In the genomic region with DNA sequence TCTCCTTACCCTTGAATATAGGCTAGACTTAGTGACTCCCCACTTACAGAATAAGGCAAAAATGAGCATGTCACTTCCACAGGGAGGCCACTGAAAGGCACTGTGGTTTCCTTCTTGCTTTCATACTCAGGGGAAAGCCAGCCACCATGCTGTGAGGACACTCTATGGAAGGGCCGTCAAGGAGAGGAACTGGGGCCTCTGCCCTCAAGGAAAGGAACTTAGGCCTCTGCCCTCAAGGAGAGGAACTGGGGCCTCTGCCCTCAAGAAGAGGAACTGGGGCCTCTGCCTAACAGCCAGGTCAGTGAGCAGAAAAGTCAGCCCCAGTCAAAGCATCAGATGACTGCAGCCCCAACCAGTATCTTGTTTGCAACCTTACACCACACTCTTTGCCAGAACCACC, we compare ENCODE assay signal across 8 cellular contexts. TPM values are rescaled to one million over a fixed set of nuclear protein-coding genes. Genes with fewer than 3 reads are reported as not detected.
DNase-seq lines count a peak whose midpoint lies in the region; ATAC-seq and TF ChIP-seq lines count a peak whose summit lies in the region.

No MANE protein-coding gene starts in this region.

- H3K27me3 ChIP-seq in WERI-Rb-1 (ENCODE audit: insufficient read depth, low read depth, severe bottlenecking), result no peaks in the 10 kb centered on the region

- peak; percentile 96 for ATAC-seq in HG03039 (IDR thresholded peaks at IDR 0.05; ENCODE audit: unreplicated experiment)

- H3K36me3 ChIP-seq in WERI-Rb-1, result peaks cover 40% of the 10 kb centered on the region

- no peak overlapping the region for H3K27ac ChIP-seq in WERI-Rb-1

- TF ChIP-seq CTCF in WERI-Rb-1 (IDR thresholded peaks at IDR 0.05; ENCODE audit: low read depth, low read length) (no peak), glutamatergic neuron (IDR thresholded peaks at IDR 0.05; ENCODE audit: partially characterized antibody, unreplicated experiment) (no peak)

- peaks cover 2% of the 10 kb centered on the region for H3K27me3 Mint-ChIP-seq in glutamatergic neuron (ENCODE audit: unreplicated experiment)

- H3K36me3 Mint-ChIP-seq in glutamatergic neuron (ENCODE audit: unreplicated experiment), result peaks cover 15% of the 10 kb centered on the region

- peaks cover 11% of the 10 kb centered on the region for H3K9me3 Mint-ChIP-seq in glutamatergic neuron (ENCODE audit: unreplicated experiment)

- no peaks in the 10 kb centered on the region for H3K9me3 ChIP-seq in WERI-Rb-1 (ENCODE audit: severe bottlenecking)

- H3K27ac Mint-ChIP-seq in glutamatergic neuron (ENCODE audit: unreplicated experiment), result no peak overlapping the region

- no peak overlapping the region for H3K4me3 ChIP-seq in WERI-Rb-1 (ENCODE audit: low read depth, low read length)

- no peak overlapping the region for H3K4me3 Mint-ChIP-seq in glutamatergic neuron (ENCODE audit: unreplicated experiment)

- DNase-seq in stimulated activated CD4-positive, alpha-beta T cell treated with anti-CD3 and anti-CD28 coated beads, Interleukin-15, amount 100 ng/mL, for 24 hours, result peak; percentile 41
- DNase-seq in stimulated activated CD4-positive, alpha-beta T cell treated with anti-CD3 and anti-CD28 coated beads, Interleukin-12 subunit alpha, Interleukin-12 subunit beta, amount 100 ng/mL, for 4 hours, result no peak
- DNase-seq in SIG-M5 (lab: John Stamatoyannopoulos, UW), result peak; percentile 93
- peak; percentile 23 for DNase-seq in midbrain (lab: John Stamatoyannopoulos, UW)
- no peak for DNase-seq in WERI-Rb-1
- DNase-seq in hepatic stellate cell (ENCODE audit: low spot score), result no peak
- no peak for DNase-seq in glutamatergic neuron

- H3K4me1 Mint-ChIP-seq in glutamatergic neuron (ENCODE audit: low read depth, unreplicated experiment), result peaks cover 2% of the 10 kb centered on the region

RNA-seq across cellular contexts. Expression of a gene that starts 30.1 kb away (rescaled TPM):
- 111 TPM for total RNA-seq in glutamatergic neuron (ENCODE audit: unreplicated experiment)

RNA-seq across cellular contexts. Expression of a gene that starts 30.5 kb away (rescaled TPM):
- 30.1 TPM for total RNA-seq in glutamatergic neuron (ENCODE audit: unreplicated experiment)

RNA-seq across cellular contexts. Expression of a gene that starts 37.7 kb away (rescaled TPM):
- total RNA-seq in glutamatergic neuron (ENCODE audit: unreplicated experiment), result 2.4 TPM

Comparison
In these comparisons a context has a peak if more than half of its experiments do, and no peak if none do; other contexts are left out.
1. DNase-seq: peak in stimulated activated CD4-positive, alpha-beta T cell treated with anti-CD3 and anti-CD28 coated beads, Interleukin-15, amount 100 ng/mL, for 24 hours (single experiment), SIG-M5 (single experiment) and midbrain (single experiment); none in stimulated activated CD4-positive, alpha-beta T cell treated with anti-CD3 and anti-CD28 coated beads, Interleukin-12 subunit alpha, Interleukin-12 subunit beta, amount 100 ng/mL, for 4 hours (single experiment), WERI-Rb-1 (single experiment), hepatic stellate cell (single experiment) and glutamatergic neuron (single experiment).